11 cellular contexts compared by ENCODE assay signal in the genomic region with DNA sequence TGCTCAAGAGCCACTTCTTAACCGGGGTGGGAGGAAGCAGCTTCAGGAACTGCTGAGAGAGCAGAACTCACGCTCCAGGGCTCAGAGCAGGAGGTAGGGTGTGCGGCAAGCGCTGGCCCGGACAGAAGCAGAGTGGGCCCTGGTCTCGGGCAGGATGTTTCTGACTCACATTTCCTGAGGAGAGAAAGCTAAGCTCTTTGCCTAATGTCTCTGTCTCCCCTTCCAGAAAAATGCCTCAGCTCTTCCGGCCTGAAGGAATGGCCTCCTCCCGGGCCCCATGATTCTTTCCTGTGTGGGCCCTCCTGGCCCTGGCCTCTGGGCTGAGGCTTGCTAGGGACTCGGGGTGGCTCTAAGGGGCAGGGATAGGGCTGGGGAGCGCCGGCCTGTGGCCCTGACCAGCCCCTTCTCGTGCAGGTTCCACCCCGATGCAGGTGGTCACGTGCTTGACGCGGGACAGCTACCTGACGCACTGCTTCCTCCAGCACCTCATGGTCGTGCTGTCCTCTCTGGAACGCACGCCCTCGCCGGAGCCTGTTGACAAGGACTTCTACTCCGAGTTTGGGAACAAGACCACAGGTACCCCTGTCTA. TPM values are rescaled to one million over a fixed set of nuclear protein-coding genes. Genes with fewer than 3 reads are reported as not detected.
DNase-seq lines count a peak whose midpoint lies in the region; TF ChIP-seq lines count a peak whose summit lies in the region.
"Had no signal": no experiment of that assay in that cellular context is flagged by ENCODE, and none has a peak within 500 bp of the region (broad histone marks: within the 10 kb centered on the region; RNA-seq: fewer than 3 reads in every experiment).

No MANE protein-coding gene starts in this region.

- no peak overlapping the region for H3K4me3 ChIP-seq in brain microvascular endothelial cell (ENCODE audit: low read depth, low read length)
- H3K4me3 ChIP-seq in right atrium auricular region: no peak overlapping the region
- H3K4me3 ChIP-seq in rectal smooth muscle tissue (ENCODE audit: low read length): no peak overlapping the region
- no peak overlapping the region for H3K4me3 ChIP-seq in GM23248

- no peaks in the 10 kb centered on the region for H3K9me2 ChIP-seq in GM23248 (ENCODE audit: insufficient read depth)

- no peaks in the 10 kb centered on the region for H3K9me3 ChIP-seq in right atrium auricular region
- no peaks in the 10 kb centered on the region for H3K9me3 ChIP-seq in GM23248 (ENCODE audit: low read depth)

- WGBS in GM23248 (ENCODE audit: low coverage in 1 of 2, low lambda C conversion rate in 2 of 2, missing lambda C conversion rate in 2 of 2), 2 experiments: 90 to 93% methylated on average over 10 to 23 of the region's 23 CpGs

- no peaks in the 10 kb centered on the region for H4K20me1 ChIP-seq in GM23248 (ENCODE audit: insufficient read depth)

- H3K4me1 ChIP-seq in right atrium auricular region (peaks cover 0 to 65% of the 10 kb centered on the region in 2 donors), rectal smooth muscle tissue (ENCODE audit: control insufficient read depth, insufficient read depth, low read length) (no peaks in the 10 kb centered on the region), GM23248 (ENCODE audit: insufficient read depth) (peaks cover 7% of the 10 kb centered on the region)

- H3K9ac ChIP-seq in rectal smooth muscle tissue (ENCODE audit: low read length) (no peak overlapping the region), GM23248 (no peak overlapping the region)

- H2AFZ ChIP-seq in GM23248: no peak overlapping the region

- no peaks in the 10 kb centered on the region for H3K27me3 ChIP-seq in brain microvascular endothelial cell (replicated peaks)
- no peaks in the 10 kb centered on the region for H3K27me3 ChIP-seq in right atrium auricular region
- no peaks in the 10 kb centered on the region for H3K27me3 ChIP-seq in rectal smooth muscle tissue (ENCODE audit: control insufficient read depth, insufficient read depth, low read length)
- no peaks in the 10 kb centered on the region for H3K27me3 ChIP-seq in GM23248 (replicated peaks; ENCODE audit: insufficient read depth)

- in situ Hi-C loops in brain microvascular endothelial cell (cut with HindIII; ENCODE audit: low pct_ligation_motif_present, low sequenced_read_pairs) (no loop called here), GM23248 (cut with MboI) (no loop called here)

- H3F3A ChIP-seq in GM23248 (ENCODE audit: insufficient read depth): no peaks in the 10 kb centered on the region

- H3K79me2 ChIP-seq in GM23248 (ENCODE audit: insufficient read depth): no peaks in the 10 kb centered on the region

- H3K36me3 ChIP-seq in brain microvascular endothelial cell (replicated peaks) (peaks cover 56% of the 10 kb centered on the region), right atrium auricular region (peaks cover 71% of the 10 kb centered on the region), rectal smooth muscle tissue (ENCODE audit: control insufficient read depth, insufficient read depth, low read length) (peaks cover 45% of the 10 kb centered on the region), GM23248 (ENCODE audit: low read depth) (peaks cover 7% of the 10 kb centered on the region; the same call in 1 of the 2 replicates)

- H3K27ac ChIP-seq in brain microvascular endothelial cell (peak overlapping the region; percentile 39), right atrium auricular region (peak overlapping the region; percentile 19 to 62), rectal smooth muscle tissue (ENCODE audit: low read depth, low read length) (peak overlapping the region; percentile 57), GM23248 (no peak overlapping the region)

- no peak overlapping the region for H3K4me2 ChIP-seq in GM23248 (ENCODE audit: unreplicated experiment)

- DNase-seq in Daoy (ENCODE audit: low read depth) (peak; percentile 67), brain microvascular endothelial cell (peak; percentile 53), right atrium auricular region (ENCODE audit: low spot score) (peak; percentile 70), NCI-H1436 treated with DMSO at 0.1 percent for 48 hours (lab: John Stamatoyannopoulos, UW) (no peak), GM23248 (no peak), cerebellum (ENCODE audit: low spot score) (no peak)
- DNase-seq in activated CD8-positive, alpha-beta memory T cell treated with anti-CD3 and anti-CD28 coated beads, Interleukin-2, amount 50 U/mL, for 48 hours: no peak
- DNase-seq: activated CD4-positive, alpha-beta T cell treated with anti-CD3 and anti-CD28 coated beads for 4 hours; KBM-7; NCI-H345 had no signal

- no peak for TF ChIP-seq CTCF in brain microvascular endothelial cell (IDR thresholded peaks at IDR 0.05; ENCODE audit: low read depth, low read length, missing control alignments)
- TF ChIP-seq CTCF in right atrium auricular region (IDR thresholded peaks at IDR 0.05): no peak

RNA-seq across cellular contexts. Expression of gene STAB1, which starts 4.1 kb away (rescaled TPM):
- total RNA-seq in Daoy (2014; rRNA removed; shearing (Covaris generic)): not detected in 2 replicates
- 10 to 100 TPM; 46.5 to 62.6 TPM for total RNA-seq in right atrium auricular region
- total RNA-seq in GM23248 (2014; rRNA removed; shearing (Covaris generic)): under 0.01 TPM in 1 of 2 replicates, not detected in the other
- polyA plus RNA-seq in GM23248 (2016; fragmentation: Nextera tagmentation; extraction: Ambion mirVana): not detected in 2 replicates
- 19.8 TPM for total RNA-seq in cerebellum

RNA-seq across cellular contexts. Expression of gene NISCH, which starts 35.6 kb away (rescaled TPM):
- total RNA-seq in Daoy (2014; rRNA removed; shearing (Covaris generic)): 18.7 and 19.0 TPM in 2 replicates
- total RNA-seq in right atrium auricular region (10 to 100 TPM; 29.2 to 49.6 TPM), cerebellum (93.2 TPM)
- total RNA-seq in GM23248 (2014; rRNA removed; shearing (Covaris generic)): 53.7 and 70.4 TPM in 2 replicates
- polyA plus RNA-seq in GM23248 (2016; fragmentation: Nextera tagmentation; extraction: Ambion mirVana): 31.8 and 32.8 TPM in 2 replicates

RNA-seq across cellular contexts. Expression of gene TNNC1, which starts 37.2 kb away (rescaled TPM):
- not detected in 2 replicates for total RNA-seq in Daoy (2014; rRNA removed; shearing (Covaris generic))
- 1,000 to 10,000 TPM; 4,697 to 8,249 TPM for total RNA-seq in right atrium auricular region
- total RNA-seq in GM23248 (2014; rRNA removed; shearing (Covaris generic)): not detected in 2 replicates
- 0.38 TPM in 1 of 2 replicates, not detected in the other for polyA plus RNA-seq in GM23248 (2016; fragmentation: Nextera tagmentation; extraction: Ambion mirVana)
- total RNA-seq in cerebellum: 0.64 TPM

RNA-seq across cellular contexts. Expression of gene NT5DC2, which starts 42.6 kb away (rescaled TPM):
- 68.6 and 73.1 TPM in 2 replicates for total RNA-seq in Daoy (2014; rRNA removed; shearing (Covaris generic))
- total RNA-seq in right atrium auricular region: 100 to 1,000 TPM in 1 of 2 donors, 10 to 100 TPM in 1; 94.0 to 146 TPM
- total RNA-seq in GM23248 (2014; rRNA removed; shearing (Covaris generic)): 111 and 134 TPM in 2 replicates
- polyA plus RNA-seq in GM23248 (2016; fragmentation: Nextera tagmentation; extraction: Ambion mirVana): 49.9 and 51.1 TPM in 2 replicates
- 39.0 TPM for total RNA-seq in cerebellum

RNA-seq across cellular contexts. Expression of gene UQCC5, which starts 45.4 kb away (rescaled TPM):
- 3.8 and 13.9 TPM in 2 replicates for total RNA-seq in Daoy (2014; rRNA removed; shearing (Covaris generic))
- total RNA-seq in right atrium auricular region (1 to 10 TPM; 1.2 to 3.1 TPM), cerebellum (4.5 TPM)
- 0.32 and 5.3 TPM in 2 replicates for total RNA-seq in GM23248 (2014; rRNA removed; shearing (Covaris generic))
- 60.7 and 64.2 TPM in 2 replicates for polyA plus RNA-seq in GM23248 (2016; fragmentation: Nextera tagmentation; extraction: Ambion mirVana)

Comparison
In these comparisons a context has a peak if more than half of its experiments do, and no peak if none do; other contexts are left out.
1. DNase-seq: peak in Daoy (single experiment), brain microvascular endothelial cell (single experiment) and right atrium auricular region (single experiment); none in activated CD8-positive, alpha-beta memory T cell treated with anti-CD3 and anti-CD28 coated beads, Interleukin-2, amount 50 U/mL, for 48 hours (single experiment), NCI-H1436 treated with DMSO at 0.1 percent for 48 hours (single experiment), GM23248 (single experiment) and cerebellum (single experiment).
2. RNA of gene STAB1, which starts 4.1 kb away (total RNA-seq): 46.5 to 62.6 TPM in right atrium auricular region and 19.8 TPM in cerebellum (single experiment); not detected in Daoy and under 0.01 TPM in GM23248; every median in the first group is over 10 times any median in the second.
3. RNA of gene TNNC1, which starts 37.2 kb away (total RNA-seq): 4,697 to 8,249 TPM in right atrium auricular region; 0.64 TPM in cerebellum (single experiment), not detected in Daoy and not detected in GM23248; every median in the first group is over 1,000 times any median in the second.